ENCODE assay signal across 8 cellular contexts in genomic region chr12:48717252-48717695, GRCh38. TPM values are rescaled to one million over a fixed set of nuclear protein-coding genes. Genes with fewer than 3 reads are reported as not detected.
DNase-seq lines count a peak whose midpoint lies in the region; ATAC-seq and TF ChIP-seq lines count a peak whose summit lies in the region.

No MANE protein-coding gene starts in this region.

- ATAC-seq in GM21390 (IDR thresholded peaks at IDR 0.05; ENCODE audit: unreplicated experiment) (peak; percentile 1), GM19452 (IDR thresholded peaks at IDR 0.05; ENCODE audit: unreplicated experiment) (no peak), HG03469 (IDR thresholded peaks at IDR 0.05; ENCODE audit: unreplicated experiment) (no peak)

- peaks cover 22 to 33% (median 31%) of the 10 kb centered on the region in 11 experiments for H3K36me3 ChIP-seq in BLaER1 treated with 17β-estradiol and CSF1 and Interleukin-3, amounts not matched to agents 10 nM and 100 nM
- peaks cover 0 to 26% (median 0%) of the 10 kb centered on the region in 3 donors for H3K36me3 ChIP-seq in esophagus squamous epithelium
- no peaks in the 10 kb centered on the region for H3K36me3 ChIP-seq in ovary

- H3K27me3 ChIP-seq in BLaER1 treated with 17β-estradiol and CSF1 and Interleukin-3, amounts not matched to agents 10 nM and 100 nM = no peaks in the 10 kb centered on the region
- H3K27me3 ChIP-seq in esophagus squamous epithelium (no peaks in the 10 kb centered on the region), ovary (no peaks in the 10 kb centered on the region)

- TF ChIP-seq EP300 in ovary (IDR thresholded peaks at IDR 0.05) = no peak

- intact Hi-C loops in esophagus squamous epithelium (cut with DNase I) = no loop called here
- intact Hi-C loops in ovary (cut with DNase I) = no loop called here

- H3K4me1 ChIP-seq in BLaER1 treated with 17β-estradiol and CSF1 and Interleukin-3, amounts not matched to agents 10 nM and 100 nM = peaks cover 24 to 34% (median 30%) of the 10 kb centered on the region in 10 experiments
- H3K4me1 ChIP-seq in esophagus squamous epithelium (peaks cover 8 to 45% (median 25%) of the 10 kb centered on the region in 3 donors), ovary (ENCODE audit: insufficient read depth) (peaks cover 2% of the 10 kb centered on the region)

- H3K4me3 ChIP-seq in BLaER1 treated with 17β-estradiol and CSF1 and Interleukin-3, amounts not matched to agents 10 nM and 100 nM = peak overlapping the region; percentile 73 to 96 (median 88)
- H3K4me3 ChIP-seq in esophagus squamous epithelium = peak overlapping the region; percentile 41 to 93 (median 86)
- peak overlapping the region; percentile 49 for H3K4me3 ChIP-seq in ovary

- H3K9ac ChIP-seq in BLaER1 treated with 17β-estradiol and CSF1 and Interleukin-3, amounts not matched to agents 10 nM and 100 nM = peak overlapping the region; percentile 88 to 97 (median 94)

- peak overlapping the region; percentile 87 to 97 (median 94) for H3K27ac ChIP-seq in BLaER1 treated with 17β-estradiol and CSF1 and Interleukin-3, amounts not matched to agents 10 nM and 100 nM
- peak overlapping the region; percentile 88 to 99 (median 96) for H3K27ac ChIP-seq in esophagus squamous epithelium
- H3K27ac ChIP-seq in ovary = peak overlapping the region; percentile 68 to 89

- TF ChIP-seq CTCF in esophagus squamous epithelium (IDR thresholded peaks at IDR 0.05) (no peak), ovary (IDR thresholded peaks at IDR 0.05) (no peak)

- peak overlapping the region; percentile 54 to 88 (median 74) for H3K4me2 ChIP-seq in BLaER1 treated with 17β-estradiol and CSF1 and Interleukin-3, amounts not matched to agents 10 nM and 100 nM

- 10 to 27% methylated on average over 7 to 16 of the region's 21 CpGs for WGBS in esophagus squamous epithelium, 2 donors
- 4 to 8% (median 5%) methylated on average over 21 of the region's 21 CpGs for WGBS in ovary, 3 donors

- H4K20me1 ChIP-seq in BLaER1 treated with 17β-estradiol and CSF1 and Interleukin-3, amounts not matched to agents 10 nM and 100 nM = peaks cover 24 to 40% (median 33%) of the 10 kb centered on the region in 11 experiments; a peak in 20 of 22 replicates

- TF ChIP-seq POLR2A in esophagus squamous epithelium (IDR thresholded peaks at IDR 0.05) (no peak), ovary (IDR thresholded peaks at IDR 0.05) (no peak)

- DNase-seq in SK-N-DZ (ENCODE audit: low spot score) = peak; percentile 18
- no peak for DNase-seq in esophagus squamous epithelium (lab: John Stamatoyannopoulos, UW)
- no peak for DNase-seq in ovary
- no peak for DNase-seq in iPS-NIHi7 (ENCODE audit: extremely low spot score)

- H3K9me3 ChIP-seq in BLaER1 treated with 17β-estradiol and CSF1 and Interleukin-3, amounts not matched to agents 10 nM and 100 nM (replicated peaks in 1 of 11) = peaks cover 22 to 37% (median 32%) of the 10 kb centered on the region in 11 experiments
- peaks cover 0 to 19% (median 8%) of the 10 kb centered on the region in 3 donors for H3K9me3 ChIP-seq in esophagus squamous epithelium
- no peaks in the 10 kb centered on the region for H3K9me3 ChIP-seq in ovary

RNA-seq across cellular contexts. Expression of gene CCNT1, which starts 0.8 kb away (rescaled TPM):
- 27.2 and 28.4 TPM in 2 replicates for polyA plus RNA-seq in SK-N-DZ (2014; cell fraction: cytosol; rRNA removed)
- polyA plus RNA-seq in SK-N-DZ (2014; cell fraction: nucleus; rRNA removed) = 36.2 and 36.8 TPM in 2 replicates
- total RNA-seq in esophagus squamous epithelium = 10 to 100 TPM; 16.2 to 23.3 (median 18.5) TPM
- total RNA-seq in ovary = 10 to 100 TPM; 20.1 to 48.8 (median 36.4) TPM
- 10 to 100 TPM in 1 of 2 donors, 1 to 10 TPM in 1; 7.5 to 18.5 TPM for polyA plus RNA-seq in ovary

RNA-seq across cellular contexts. Expression of gene KANSL2, which starts 35.2 kb away (rescaled TPM):
- 67.7 and 78.0 TPM in 2 replicates for polyA plus RNA-seq in SK-N-DZ (2014; cell fraction: cytosol; rRNA removed)
- 75.0 and 87.4 TPM in 2 replicates for polyA plus RNA-seq in SK-N-DZ (2014; cell fraction: nucleus; rRNA removed)
- total RNA-seq in esophagus squamous epithelium (10 to 100 TPM; 23.9 to 46.0 (median 33.3) TPM), ovary (10 to 100 TPM; 27.5 to 54.1 (median 38.1) TPM)
- 10 to 100 TPM; 33.7 to 35.4 TPM for polyA plus RNA-seq in ovary
